2 cellular contexts compared by ENCODE assay signal in the genomic region with DNA sequence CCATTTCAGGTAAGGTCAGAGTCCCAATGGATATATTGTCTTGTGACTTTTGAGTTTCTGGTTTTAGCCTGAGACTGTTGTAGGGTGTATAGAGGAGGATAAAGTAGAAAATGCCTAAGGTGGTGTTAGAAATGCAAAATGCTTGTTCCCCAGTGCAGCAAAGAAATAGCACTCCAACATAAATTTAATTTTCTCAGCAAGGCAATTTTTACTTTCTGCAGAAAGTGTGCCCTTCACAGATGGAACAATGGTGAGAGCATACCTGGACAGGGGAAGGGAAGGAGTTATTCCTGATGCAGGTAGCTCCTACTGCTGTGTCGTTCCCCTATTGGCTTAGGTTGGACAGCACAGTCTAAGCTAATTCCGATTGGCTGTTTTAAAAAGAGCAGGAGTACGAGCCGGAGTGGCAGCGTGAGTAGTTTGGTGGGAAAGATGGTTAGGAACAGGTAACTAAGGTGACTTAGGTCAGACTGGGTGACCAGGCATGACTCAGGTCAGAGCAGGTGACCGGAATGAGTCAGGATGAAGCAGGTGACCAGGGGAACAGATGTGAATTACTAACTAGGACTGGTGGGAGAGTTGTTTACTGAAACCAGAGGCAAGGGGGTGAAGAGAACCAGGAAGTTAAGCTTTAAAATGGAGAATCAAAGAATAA.
A peak's percentile ranks its signal among the peaks of the same experiment; 100 is the strongest.
TF ChIP-seq lines count a peak whose summit lies in the region.

No MANE protein-coding gene starts in this region.

TF ChIP-seq in HCT116, 20 proteins besides CTCF, POLR2A, EP300 and RAD21:
- no peak for TF ChIP-seq EGR1 (IDR thresholded peaks at IDR 0.05; ENCODE audit: low read depth)
- peak; percentile 92 for TF ChIP-seq CBX3 (IDR thresholded peaks at IDR 0.05; ENCODE audit: low read depth)
- TF ChIP-seq CEBPB (IDR thresholded peaks at IDR 0.05; ENCODE audit: low read depth), result no peak
- no peak for TF ChIP-seq ELF1 (IDR thresholded peaks at IDR 0.05; ENCODE audit: borderline replicate concordance, low read depth)

TF ChIP-seq in H1, 55 proteins besides CTCF, POLR2A, EP300 and RAD21:
- no peak for TF ChIP-seq CHD1 (IDR thresholded peaks at IDR 0.05; ENCODE audit: low read depth, low read length)
- no peak for TF ChIP-seq GTF2F1 (IDR thresholded peaks at IDR 0.05; ENCODE audit: borderline replicate concordance, low read depth, low read length)
- TF ChIP-seq RXRA (IDR thresholded peaks at IDR 0.05; ENCODE audit: insufficient read depth, low read depth, low read length), result no peak
- no peak for TF ChIP-seq KDM4A (IDR thresholded peaks at IDR 0.05; ENCODE audit: low read depth, low read length, severe bottlenecking)
- no peak for TF ChIP-seq KDM5A (IDR thresholded peaks at IDR 0.05; ENCODE audit: low read length)
- TF ChIP-seq BACH1 (IDR thresholded peaks at IDR 0.05; ENCODE audit: low read length), result peak; percentile 27; the same call in 1 of the 2 replicates
- TF ChIP-seq TAF1 (IDR thresholded peaks at IDR 0.05; ENCODE audit: low read depth, low read length), result no peak
- no peak for TF ChIP-seq ZNF274 (IDR thresholded peaks at IDR 0.05; ENCODE audit: borderline replicate concordance, extremely low read depth, low read length)
- no peak for TF ChIP-seq RNF2 (IDR thresholded peaks at IDR 0.05; ENCODE audit: borderline replicate concordance, low read depth, low read length, missing control alignments, poor library complexity, severe bottlenecking)
- no peak for TF ChIP-seq NRF1 (IDR thresholded peaks at IDR 0.05; ENCODE audit: low read depth, low read length)
- TF ChIP-seq, protein P1, sequence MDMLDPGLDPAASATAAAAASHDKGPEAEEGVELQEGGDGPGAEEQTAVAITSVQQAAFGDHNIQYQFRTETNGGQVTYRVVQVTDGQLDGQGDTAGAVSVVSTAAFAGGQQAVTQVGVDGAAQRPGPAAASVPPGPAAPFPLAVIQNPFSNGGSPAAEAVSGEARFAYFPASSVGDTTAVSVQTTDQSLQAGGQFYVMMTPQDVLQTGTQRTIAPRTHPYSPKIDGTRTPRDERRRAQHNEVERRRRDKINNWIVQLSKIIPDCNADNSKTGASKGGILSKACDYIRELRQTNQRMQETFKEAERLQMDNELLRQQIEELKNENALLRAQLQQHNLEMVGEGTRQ (IDR thresholded peaks at IDR 0.05; ENCODE audit: low read length), result no peak
- TF ChIP-seq, protein P2, sequence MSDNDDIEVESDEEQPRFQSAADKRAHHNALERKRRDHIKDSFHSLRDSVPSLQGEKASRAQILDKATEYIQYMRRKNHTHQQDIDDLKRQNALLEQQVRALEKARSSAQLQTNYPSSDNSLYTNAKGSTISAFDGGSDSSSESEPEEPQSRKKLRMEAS (IDR thresholded peaks at IDR 0.05), result peak; percentile 36; the same call in 1 of the 2 replicates
- no peak for TF ChIP-seq EGR1 (IDR thresholded peaks at IDR 0.05; ENCODE audit: borderline replicate concordance, low read depth, low read length)
- TF ChIP-seq, protein P3, sequence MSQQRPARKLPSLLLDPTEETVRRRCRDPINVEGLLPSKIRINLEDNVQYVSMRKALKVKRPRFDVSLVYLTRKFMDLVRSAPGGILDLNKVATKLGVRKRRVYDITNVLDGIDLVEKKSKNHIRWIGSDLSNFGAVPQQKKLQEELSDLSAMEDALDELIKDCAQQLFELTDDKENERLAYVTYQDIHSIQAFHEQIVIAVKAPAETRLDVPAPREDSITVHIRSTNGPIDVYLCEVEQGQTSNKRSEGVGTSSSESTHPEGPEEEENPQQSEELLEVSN (IDR thresholded peaks at IDR 0.05), result peak; percentile 66
- TF ChIP-seq CBX8 (IDR thresholded peaks at IDR 0.05; ENCODE audit: borderline replicate concordance, low read depth, low read length), result no peak
- no peak for TF ChIP-seq CREB1 (IDR thresholded peaks at IDR 0.05)
- TF ChIP-seq RFX5 (IDR thresholded peaks at IDR 0.05; ENCODE audit: borderline replicate concordance, low read depth, low read length), result peak; percentile 58; the same call in 1 of the 2 replicates
TF ChIP-seq in H1: peak in this region for 4.
